ENCODE assay signal across 23 cellular contexts in the genomic region with DNA sequence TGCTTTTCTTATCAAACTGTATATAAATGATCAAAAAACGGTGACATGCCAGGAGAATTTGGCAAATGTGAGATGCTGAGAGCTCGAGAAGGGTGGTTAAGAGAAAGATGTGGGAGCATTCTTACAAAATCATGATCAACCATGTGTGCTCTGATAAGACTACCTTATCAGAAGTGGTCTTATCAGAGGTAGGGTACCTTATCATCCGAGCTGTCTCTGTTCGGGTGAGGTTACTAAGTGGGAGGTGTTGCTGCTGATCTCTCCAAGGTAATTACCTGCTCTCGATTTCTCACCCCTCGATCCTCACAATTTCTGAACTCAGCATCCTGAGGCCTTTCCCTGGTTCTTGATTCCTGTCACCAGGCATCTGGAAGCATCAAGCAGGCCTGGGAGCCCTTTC.
"Had no signal": no experiment of that assay in that cellular context is flagged by ENCODE, and none has a peak within 500 bp of the region (broad histone marks: within the 10 kb centered on the region; RNA-seq: fewer than 3 reads in every experiment).

No MANE protein-coding gene starts in this region.

- ATAC-seq: esophagus mucosa; gastroesophageal sphincter; left lobe of liver; mucosa of descending colon; pancreas; psoas muscle; right lobe of liver; stimulated activated effector memory CD8-positive, alpha-beta T cell treated with anti-CD3 and anti-CD28 coated beads, Interleukin-12 subunit alpha, Interleukin-12 subunit beta, amount 100 ng/mL, for 72 hours had no signal

- H3K4me1 ChIP-seq: gastroesophageal sphincter, pancreas, psoas muscle, right lobe of liver, tibial artery, upper lobe of left lung, uterus had no signal

- H3K4me3 ChIP-seq: dorsolateral prefrontal cortex, gastroesophageal sphincter, mucosa of descending colon, pancreas, psoas muscle, right lobe of liver, tibial artery, upper lobe of left lung, uterus had no signal

- H3K36me3 ChIP-seq: gastroesophageal sphincter, pancreas, right lobe of liver, tibial artery, upper lobe of left lung, uterus had no signal

- H3K27ac ChIP-seq: dorsolateral prefrontal cortex, gastroesophageal sphincter, pancreas, psoas muscle, right lobe of liver, tibial artery, upper lobe of left lung, uterus had no signal

- H3K9me3 ChIP-seq: gastroesophageal sphincter, mucosa of descending colon, pancreas, psoas muscle, right lobe of liver, tibial artery, upper lobe of left lung, uterus had no signal

- DNase-seq: cortex of kidney; dorsolateral prefrontal cortex; effector CD8-positive, alpha-beta T cell; glutamatergic neuron; islet precursor cell; mammary epithelial cell; mucosa of descending colon; natural killer cell; nucleus accumbens; pancreas; psoas muscle; retina; right lobe of liver; stimulated activated CD4-positive, alpha-beta T cell treated with anti-CD3 and anti-CD28 coated beads, Interleukin-4, amount 100 ng/mL, for 1 hour; stimulated activated CD8-positive, alpha-beta memory T cell treated with anti-CD3 and anti-CD28 coated beads, Interleukin-4, amount 100 ng/mL, for 48 hours; tibial artery; upper lobe of left lung; uterus had no signal

- H3K27me3 ChIP-seq: dorsolateral prefrontal cortex, gastroesophageal sphincter, pancreas, right lobe of liver, tibial artery, upper lobe of left lung, uterus had no signal

- FAIRE-seq: endometrium, pancreas had no signal
